Comparison of ENCODE assay signal across 1 cellular context in genomic region chr16:74438492-74438979, GRCh38.
TF ChIP-seq lines count a peak whose summit lies in the region.

No MANE protein-coding gene starts in this region.

TF ChIP-seq in GM23338, 12 proteins besides CTCF, POLR2A, EP300 and RAD21 (continued from another document):
- TF ChIP-seq ZNF462 (CRISPR knock-in tag; IDR thresholded peaks at IDR 0.05) = no peak
- no peak for TF ChIP-seq EZH2phosphoT487 (IDR thresholded peaks at IDR 0.05; ENCODE audit: unreplicated experiment)
TF ChIP-seq in GM23338: peak in this region for 0.
